In the genomic region with DNA sequence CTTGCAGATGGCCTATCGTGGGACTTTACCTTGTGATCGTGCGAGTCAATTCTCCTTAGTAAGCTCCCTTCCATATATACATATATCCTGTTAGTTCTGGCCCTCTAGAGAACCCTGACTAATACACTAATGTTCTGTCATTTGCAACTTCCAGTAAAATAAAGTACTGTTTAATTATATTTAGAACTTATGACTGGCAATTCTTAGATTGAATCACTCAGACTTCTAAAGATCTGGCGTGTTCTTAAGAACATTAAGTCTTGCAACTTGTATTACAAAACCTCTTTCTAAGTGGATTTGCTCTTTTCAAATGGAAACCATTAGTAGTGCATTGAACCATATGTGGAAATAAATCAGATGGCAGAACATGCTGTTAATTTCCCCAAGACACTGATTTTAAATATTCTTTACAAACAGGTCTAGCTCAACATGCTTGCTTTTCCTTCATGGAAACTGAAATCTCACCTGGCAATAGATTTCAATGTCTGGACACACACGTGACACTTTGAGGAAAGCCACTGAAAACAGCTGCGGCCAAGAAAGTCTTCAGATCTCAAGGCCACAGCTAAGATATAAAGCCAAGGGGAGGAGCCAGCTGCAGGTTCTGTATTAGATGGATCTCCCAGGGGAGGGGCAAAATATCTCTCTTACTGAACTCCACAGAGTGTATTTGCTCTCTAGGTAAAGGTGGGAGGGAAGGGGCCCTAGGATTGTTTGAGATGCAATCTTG, we compare ENCODE assay signal across 10 cellular contexts. TPM values are rescaled to one million over a fixed set of nuclear protein-coding genes. Genes with fewer than 3 reads are reported as not detected.
DNase-seq lines count a peak whose midpoint lies in the region; ATAC-seq and TF ChIP-seq lines count a peak whose summit lies in the region.
"Had no signal": no experiment of that assay in that cellular context is flagged by ENCODE, and none has a peak within 500 bp of the region (broad histone marks: within the 10 kb centered on the region; RNA-seq: fewer than 3 reads in every experiment).

No MANE protein-coding gene starts in this region.

- H2BK5ac ChIP-seq in neuronal stem cell (ENCODE audit: low read length), result no peak overlapping the region

- H3K27ac ChIP-seq in neuronal stem cell (replicated peaks; ENCODE audit: low read length), result no peak overlapping the region
- no peak overlapping the region for H3K27ac ChIP-seq in lower lobe of right lung
- H3K27ac ChIP-seq: gastroesophageal sphincter had no signal

- intact Hi-C loops in lower lobe of right lung (cut with DNase I), result no loop called here

- H3K4ac ChIP-seq in neuronal stem cell (ENCODE audit: low read length), result no peak overlapping the region

- H4K8ac ChIP-seq in neuronal stem cell (ENCODE audit: low read depth, low read length), result no peak overlapping the region

- no peaks in the 10 kb centered on the region for H3K36me3 ChIP-seq in neuronal stem cell (replicated peaks in 1 of 2; ENCODE audit: control insufficient read depth in 2 of 2, insufficient read depth in 2 of 2, low read length in 2 of 2)
- no peaks in the 10 kb centered on the region for H3K36me3 ChIP-seq in lower lobe of right lung
- H3K36me3 ChIP-seq: gastroesophageal sphincter had no signal

- H3K14ac ChIP-seq in neuronal stem cell (ENCODE audit: low read length), result no peak overlapping the region

- no peaks in the 10 kb centered on the region for H3K27me3 ChIP-seq in neuronal stem cell (ENCODE audit: control insufficient read depth in 3 of 3, insufficient read depth in 3 of 3, low read depth in 1 of 3, low read length in 3 of 3)
- no peaks in the 10 kb centered on the region for H3K27me3 ChIP-seq in lower lobe of right lung (ENCODE audit: low read depth)
- H3K27me3 ChIP-seq: gastroesophageal sphincter had no signal

- DNase-seq in LHCN-M2 (ENCODE audit: low read depth) (peak; percentile 56), epithelial cell of esophagus (ENCODE audit: low read depth) (peak; percentile 32), neuronal stem cell (ENCODE audit: low spot score) (no peak), lower lobe of right lung (no peak), NCI-H2227 (lab: John Stamatoyannopoulos, UW; ENCODE audit: unreplicated experiment) (no peak)
- DNase-seq: NCI-H1694 had no signal

- no peak overlapping the region for H2AFZ ChIP-seq in neuronal stem cell (ENCODE audit: low read length)

- H3K4me2 ChIP-seq in neuronal stem cell (ENCODE audit: insufficient read depth, low read length, poor library complexity, severe bottlenecking), result no peak overlapping the region

- WGBS in neuronal stem cell (ENCODE audit: extremely low coverage in 2 of 2, insufficient read length in 2 of 2, insufficient replicate concordance in 1 of 2), 2 donors, result no CpG with 5 or more reads among the region's 6 CpGs

- H3K79me1 ChIP-seq in neuronal stem cell (ENCODE audit: low read depth, low read length), result no peaks in the 10 kb centered on the region

- H3K9me3 ChIP-seq in neuronal stem cell (replicated peaks in 1 of 2; ENCODE audit: control insufficient read depth in 2 of 2, insufficient read depth in 1 of 2, low read depth in 1 of 2, low read length in 2 of 2) (no peaks in the 10 kb centered on the region), lower lobe of right lung (no peaks in the 10 kb centered on the region)
- H3K9me3 ChIP-seq: gastroesophageal sphincter had no signal

- H3K4me1 ChIP-seq in neuronal stem cell (ENCODE audit: control insufficient read depth in 2 of 2, insufficient read depth in 1 of 2, low read depth in 1 of 2, low read length in 2 of 2) (no peaks in the 10 kb centered on the region), lower lobe of right lung (no peaks in the 10 kb centered on the region)

- ATAC-seq in GM18861 (IDR thresholded peaks at IDR 0.05; ENCODE audit: unreplicated experiment) (peak; percentile 35), GM21515 (IDR thresholded peaks at IDR 0.05; ENCODE audit: unreplicated experiment) (peak; percentile 67), HG03521 (IDR thresholded peaks at IDR 0.05; ENCODE audit: unreplicated experiment) (no peak), lower lobe of right lung (no peak)
- ATAC-seq: gastroesophageal sphincter had no signal

- H3K4me3 ChIP-seq in epithelial cell of esophagus (ENCODE audit: low read length), result no peak overlapping the region
- H3K4me3 ChIP-seq in neuronal stem cell (ENCODE audit: low read length in 2 of 2), result no peak overlapping the region
- no peak overlapping the region for H3K4me3 ChIP-seq in lower lobe of right lung
- H3K4me3 ChIP-seq: gastroesophageal sphincter had no signal

- no peak overlapping the region for H4K91ac ChIP-seq in neuronal stem cell (ENCODE audit: low read depth, low read length, poor library complexity)

- no peak overlapping the region for H2BK12ac ChIP-seq in neuronal stem cell (ENCODE audit: low read length)

- no peak overlapping the region for H3K18ac ChIP-seq in neuronal stem cell (ENCODE audit: low read length)

- no peak overlapping the region for H3K9ac ChIP-seq in neuronal stem cell (ENCODE audit: low read depth, low read length, poor library complexity)

- H2AK5ac ChIP-seq in neuronal stem cell (ENCODE audit: low read depth, low read length), result no peak overlapping the region

- no peak overlapping the region for H2BK120ac ChIP-seq in neuronal stem cell (ENCODE audit: low read depth, low read length)

- H3K23ac ChIP-seq in neuronal stem cell (ENCODE audit: low read depth, low read length, poor library complexity), result no peak overlapping the region

- no peak overlapping the region for H2BK15ac ChIP-seq in neuronal stem cell (ENCODE audit: low read length)

- TF ChIP-seq CTCF in epithelial cell of esophagus (IDR thresholded peaks at IDR 0.05; ENCODE audit: insufficient read depth, low read depth, low read length, missing control alignments), result no peak
- no peak for TF ChIP-seq CTCF in lower lobe of right lung (IDR thresholded peaks at IDR 0.05)

RNA-seq across cellular contexts. Expression of a gene that starts 50.6 kb away (rescaled TPM):
- total RNA-seq in LHCN-M2 (2014; rRNA removed), result 15.7 and 20.3 TPM in 2 replicates
- polyA plus RNA-seq in LHCN-M2 (2012), result 2.2 TPM
- polyA plus RNA-seq in neuronal stem cell (2013, experiment 1 of 2), result 1.5 TPM
- polyA plus RNA-seq in neuronal stem cell (2013, experiment 2 of 2), result 1.6 TPM
- total RNA-seq in lower lobe of right lung, result 1.6 TPM

Comparison
In these comparisons a context has a peak if more than half of its experiments do, and no peak if none do; other contexts are left out.
1. ATAC-seq: peak in GM18861 (single experiment) and GM21515 (single experiment); none in HG03521 (single experiment) and lower lobe of right lung (0 of 2).
2. DNase-seq: peak in LHCN-M2 (single experiment) and epithelial cell of esophagus (single experiment); none in neuronal stem cell (single experiment), lower lobe of right lung (single experiment) and NCI-H2227 (single experiment).